23 cellular contexts compared by ENCODE assay signal in genomic region chr14:103867020-103867419, GRCh38. TPM values are rescaled to one million over a fixed set of nuclear protein-coding genes. Genes with fewer than 3 reads are reported as not detected.
DNase-seq lines count a peak whose midpoint lies in the region; TF ChIP-seq lines count a peak whose summit lies in the region.
"Had no signal": no experiment of that assay in that cellular context is flagged by ENCODE, and none has a peak within 500 bp of the region (broad histone marks: within the 10 kb centered on the region; RNA-seq: fewer than 3 reads in every experiment).

No MANE protein-coding gene starts in this region.

- H3K4me3 Mint-ChIP-seq in MCF 10A (ENCODE audit: unreplicated experiment), result no peak overlapping the region
- no peak overlapping the region for H3K4me3 Mint-ChIP-seq in Caco-2 (ENCODE audit: unreplicated experiment)
- H3K4me3 Mint-ChIP-seq: activated CD4-positive, alpha-beta T cell treated with anti-CD3 and anti-CD28 coated beads, Interleukin-2, amount 10 ng/mL, durations not matched to agents 24 days and 14 days; CD4-positive, CD25-positive, alpha-beta regulatory T cell; natural killer cell treated with Interleukin-12 subunit alpha and Interleukin-12 subunit beta and Interleukin-15 and Interleukin-18, amount 100 ng/mL, for 72 hours; stimulated activated memory B cell treated with anti-CD40 and anti-IgM and Interleukin-4, amounts not matched to agents 10 μg/mL and 1 μg/mL and 100 μg/mL, for 72 hours; T-helper 2 cell treated with Interferon-gamma antibody and Interleukin-4, amounts not matched to agents 5 μg/mL and 100 μg/mL, for 36 hours had no signal

- H3K36me3 ChIP-seq in breast epithelium (no peaks in the 10 kb centered on the region), Caco-2 (ENCODE audit: control insufficient read depth, insufficient read depth, low read length) (no peaks in the 10 kb centered on the region)
- H3K36me3 ChIP-seq: sigmoid colon, uterus had no signal

- no peak for TF ChIP-seq POLR2A in breast epithelium (IDR thresholded peaks at IDR 0.05)

- H3K36me3 Mint-ChIP-seq in MCF 10A (ENCODE audit: insufficient read depth, unreplicated experiment) (no peaks in the 10 kb centered on the region), Caco-2 (ENCODE audit: insufficient read depth, unreplicated experiment) (no peaks in the 10 kb centered on the region)
- H3K36me3 Mint-ChIP-seq: CD4-positive, CD25-positive, alpha-beta regulatory T cell; natural killer cell treated with Interleukin-12 subunit alpha and Interleukin-12 subunit beta and Interleukin-15 and Interleukin-18, amount 100 ng/mL, for 72 hours; stimulated activated memory B cell treated with anti-CD40 and anti-IgM and Interleukin-4, amounts not matched to agents 10 μg/mL and 1 μg/mL and 100 μg/mL, for 72 hours had no signal

- H3K27ac ChIP-seq in breast epithelium (peak overlapping the region; percentile 23 to 40), coronary artery (no peak overlapping the region), layer of hippocampus (ENCODE audit: low read depth, low read length) (peak overlapping the region; percentile 59), temporal lobe (ENCODE audit: low read depth, low read length) (peak overlapping the region; percentile 55)
- H3K27ac ChIP-seq: GM23248, testis, uterus had no signal

- CTCF ChIA-PET in MCF 10A (lab: Yijun Ruan, JAX), result interaction anchor here (1.9 to 2.6 kb wide), 3 partner anchors 34 to 114 kb away, joined by 8 to 12 read pairs (median 9); no protein-coding TSS in a partner anchor
- CTCF ChIA-PET in Caco-2 (lab: Charles Lee), result interaction anchor here (0.5 kb wide), 1 partner anchor 1096 kb away, joined by 4 read pairs; no protein-coding TSS in a partner anchor

- H3K9me3 ChIP-seq in breast epithelium (no peaks in the 10 kb centered on the region), Caco-2 (no peaks in the 10 kb centered on the region)
- H3K9me3 ChIP-seq: mucosa of descending colon, sigmoid colon, testis, uterus had no signal

- no TSS peak for BruUV-seq in MCF 10A (replicated peaks; lab: Mats Ljungman, UMichigan)
- BruUV-seq in Caco-2 (replicated peaks; lab: Mats Ljungman, UMichigan), result no TSS peak

- no peak for TF ChIP-seq CTCF in breast epithelium (IDR thresholded peaks at IDR 0.05)
- TF ChIP-seq CTCF in MCF 10A (IDR thresholded peaks at IDR 0.05; ENCODE audit: unreplicated experiment), result no peak
- TF ChIP-seq CTCF in coronary artery (IDR thresholded peaks at IDR 0.05), result no peak
- no peak for TF ChIP-seq CTCF in Caco-2 (IDR thresholded peaks at IDR 0.05; ENCODE audit: insufficient read depth in 1 of 2, low read depth in 1 of 2, low read length in 1 of 2, severe bottlenecking in 1 of 2, unreplicated experiment in 1 of 2)

- H3K4me1 Mint-ChIP-seq in MCF 10A (ENCODE audit: insufficient read depth, unreplicated experiment), result peaks cover 21% of the 10 kb centered on the region
- H3K4me1 Mint-ChIP-seq in Caco-2 (ENCODE audit: low read depth, unreplicated experiment), result peaks cover 7% of the 10 kb centered on the region
- H3K4me1 Mint-ChIP-seq: activated CD4-positive, alpha-beta T cell treated with anti-CD3 and anti-CD28 coated beads, Interleukin-2, amount 10 ng/mL, durations not matched to agents 24 days and 14 days; stimulated activated memory B cell treated with anti-CD40 and anti-IgM and Interleukin-4, amounts not matched to agents 10 μg/mL and 1 μg/mL and 100 μg/mL, for 72 hours had no signal

- no peaks in the 10 kb centered on the region for H3K9me3 Mint-ChIP-seq in MCF 10A (ENCODE audit: unreplicated experiment)
- H3K9me3 Mint-ChIP-seq in Caco-2 (ENCODE audit: unreplicated experiment), result no peaks in the 10 kb centered on the region
- H3K9me3 Mint-ChIP-seq: activated CD4-positive, alpha-beta T cell treated with anti-CD3 and anti-CD28 coated beads, Interleukin-2, amount 10 ng/mL, durations not matched to agents 24 days and 14 days; CD4-positive, CD25-positive, alpha-beta regulatory T cell; natural killer cell treated with Interleukin-12 subunit alpha and Interleukin-12 subunit beta and Interleukin-15 and Interleukin-18, amount 100 ng/mL, for 72 hours; stimulated activated memory B cell treated with anti-CD40 and anti-IgM and Interleukin-4, amounts not matched to agents 10 μg/mL and 1 μg/mL and 100 μg/mL, for 72 hours; T-helper 2 cell treated with Interferon-gamma antibody and Interleukin-4, amounts not matched to agents 5 μg/mL and 100 μg/mL, for 36 hours had no signal

- POLR2A ChIA-PET in MCF 10A (lab: Yijun Ruan, JAX) (interaction anchor here (0.7 to 2.7 kb wide), 6 partner anchors 21 to 64 kb away, joined by 3 to 16 read pairs (median 4); partner anchors contain the start of gene PPP1R13B), Caco-2 (lab: Charles Lee) (no interaction called here)

- H3K4me1 ChIP-seq in breast epithelium (no peaks in the 10 kb centered on the region), Caco-2 (no peaks in the 10 kb centered on the region)

- intact Hi-C loops in breast epithelium (cut with DNase I; ENCODE audit: low total_unique reads), result no loop called here
- intact Hi-C loops in MCF 10A (cut with micrococcal nuclease), result no loop called here
- intact Hi-C loops in Caco-2 (cut with micrococcal nuclease; ENCODE audit: unreplicated experiment), result no loop called here

- H3K4me3 ChIP-seq in breast epithelium, result no peak overlapping the region
- no peak overlapping the region for H3K4me3 ChIP-seq in coronary artery
- no peak overlapping the region for H3K4me3 ChIP-seq in Caco-2 (ENCODE audit: low read depth, low read length)
- H3K4me3 ChIP-seq: GM23248, mucosa of descending colon, sigmoid colon, testis, uterus had no signal

- H3K27ac Mint-ChIP-seq in MCF 10A (ENCODE audit: low read depth, unreplicated experiment) (no peak overlapping the region), Caco-2 (ENCODE audit: unreplicated experiment) (no peak overlapping the region)
- H3K27ac Mint-ChIP-seq: activated CD4-positive, alpha-beta T cell treated with anti-CD3 and anti-CD28 coated beads, Interleukin-2, amount 10 ng/mL, durations not matched to agents 24 days and 14 days; CD4-positive, CD25-positive, alpha-beta regulatory T cell; natural killer cell treated with Interleukin-12 subunit alpha and Interleukin-12 subunit beta and Interleukin-15 and Interleukin-18, amount 100 ng/mL, for 72 hours; stimulated activated memory B cell treated with anti-CD40 and anti-IgM and Interleukin-4, amounts not matched to agents 10 μg/mL and 1 μg/mL and 100 μg/mL, for 72 hours; T-helper 2 cell treated with Interferon-gamma antibody and Interleukin-4, amounts not matched to agents 5 μg/mL and 100 μg/mL, for 36 hours had no signal

- H3K27me3 Mint-ChIP-seq in MCF 10A (ENCODE audit: insufficient read depth, unreplicated experiment), result no peaks in the 10 kb centered on the region
- H3K27me3 Mint-ChIP-seq in Caco-2 (ENCODE audit: insufficient read depth, unreplicated experiment), result no peaks in the 10 kb centered on the region
- H3K27me3 Mint-ChIP-seq: CD4-positive, CD25-positive, alpha-beta regulatory T cell; natural killer cell treated with Interleukin-12 subunit alpha and Interleukin-12 subunit beta and Interleukin-15 and Interleukin-18, amount 100 ng/mL, for 72 hours had no signal

- no peak for DNase-seq in breast epithelium (ENCODE audit: low spot score in 2 of 2)
- no peak for DNase-seq in MCF 10A (ENCODE audit: unreplicated experiment)
- DNase-seq in coronary artery (ENCODE audit: low spot score), result peak; percentile 67
- no peak for DNase-seq in Caco-2
- no peak for DNase-seq in pons (ENCODE audit: low spot score)
- DNase-seq in NAMALWA (ENCODE audit: low spot score), result no peak
- DNase-seq: activated CD4-positive, alpha-beta T cell treated with anti-CD3 and anti-CD28 coated beads, Interleukin-2, amount 10 ng/mL, durations not matched to agents 24 days and 14 days; activated gamma-delta T cell treated with Interleukin-2 at 50 U/mL for 16 hours; activated T-cell treated with anti-CD3 and anti-CD28 coated beads, Interleukin-2, amount 50 U/mL, for 1 hour; CD4-positive, CD25-positive, alpha-beta regulatory T cell; effector CD4-positive, alpha-beta T cell; foreskin fibroblast; GM23248; stimulated activated CD4-positive, alpha-beta T cell treated with anti-CD3 and anti-CD28 coated beads, Interleukin-4, amount 100 ng/mL, for 4 hours; testis; uterus had no signal

- H3K27me3 ChIP-seq in breast epithelium, result no peaks in the 10 kb centered on the region
- H3K27me3 ChIP-seq in layer of hippocampus (ENCODE audit: control insufficient read depth, insufficient read depth, low read length), result no peaks in the 10 kb centered on the region
- H3K27me3 ChIP-seq in Caco-2 (replicated peaks; ENCODE audit: control insufficient read depth, insufficient read depth, low read length), result no peaks in the 10 kb centered on the region
- H3K27me3 ChIP-seq: testis, uterus had no signal

RNA-seq across cellular contexts. Expression of gene PPP1R13B, which starts 19.6 kb away (rescaled TPM):
- total RNA-seq in breast epithelium (10 to 100 TPM in 2 of 3 donors, 1 to 10 TPM in 1; 6.4 to 21.8 (median 18.4) TPM), MCF 10A (2022) (16.2 and 17.5 TPM in 2 replicates), temporal lobe (8.6 TPM), Caco-2 (2022) (15.8 and 16.7 TPM in 2 replicates)

Comparison
In these comparisons a context has a peak if more than half of its experiments do, and no peak if none do; other contexts are left out.
1. H3K27ac ChIP-seq: peak in breast epithelium (2 of 2), layer of hippocampus (single experiment) and temporal lobe (single experiment); none in coronary artery (0 of 2).